ENCODE assay signal across 8 cellular contexts in genomic region chr16:75516189-75516966, GRCh38. TPM values are rescaled to one million over a fixed set of nuclear protein-coding genes. Genes with fewer than 3 reads are reported as not detected.
A peak's percentile ranks its signal among the peaks of the same experiment; 100 is the strongest.
DNase-seq lines count a peak whose midpoint lies in the region; ATAC-seq and TF ChIP-seq lines count a peak whose summit lies in the region.
"Not testable (repeated sequence)": the region's sequence is repeated elsewhere in the genome, so short reads cannot be mapped to it uniquely, and the experiment has no call there.

No MANE protein-coding gene starts in this region.

- 2% methylated on average over 19 to 40 of the region's 42 CpGs for WGBS in body of pancreas, 2 donors

- H3K36me3 ChIP-seq in CD8-positive, alpha-beta memory T cell (ENCODE audit: insufficient read depth, low read length); Loucy (ENCODE audit: insufficient read depth, low read length); body of pancreas (replicated peaks in 1 of 2; ENCODE audit: insufficient read depth in 1 of 2, low read depth in 2 of 2): not testable (repeated sequence)

- not testable (repeated sequence) for H3K27me3 ChIP-seq in CD8-positive, alpha-beta memory T cell (ENCODE audit: insufficient read depth, low read length, poor library complexity, severe bottlenecking); Loucy (ENCODE audit: insufficient read depth, low read length, poor library complexity, severe bottlenecking); body of pancreas

- H2AFZ ChIP-seq in Loucy (ENCODE audit: low read length): peak overlapping the region; percentile 82

- peak overlapping the region; percentile 87 for H3K9ac ChIP-seq in Loucy (ENCODE audit: low read depth, low read length, poor library complexity, severe bottlenecking)

- H3K4me3 ChIP-seq in CD8-positive, alpha-beta memory T cell (ENCODE audit: low read length): peak overlapping the region; percentile 72
- H3K4me3 ChIP-seq in Loucy (ENCODE audit: low read length, poor library complexity, severe bottlenecking) (peak overlapping the region; percentile 78), body of pancreas (peak overlapping the region; percentile 60 to 90)

- TF ChIP-seq CTCF in Loucy (conservative IDR thresholded peaks at IDR 0.05; ENCODE audit: low read length); WTC11 (IDR thresholded peaks at IDR 0.05); body of pancreas (IDR thresholded peaks at IDR 0.05): not testable (repeated sequence)

- not testable (repeated sequence) for H3K9me3 Mint-ChIP-seq in CD8-positive, alpha-beta memory T cell; WTC11; stimulated activated naive B cell treated with anti-CD40 and anti-IgM and Interleukin-4, amounts not matched to agents 10 μg/mL and 1 μg/mL and 100 μg/mL, for 72 hours

- ATAC-seq in GM21737 (IDR thresholded peaks at IDR 0.05; ENCODE audit: unreplicated experiment): peak; percentile 23
- peak; percentile 10 for ATAC-seq in WTC11
- ATAC-seq in body of pancreas: peak; percentile 47
- ATAC-seq in Right ventricle myocardium superior (ENCODE audit: poor library complexity): peak; percentile 59
- ATAC-seq in stimulated activated naive B cell treated with anti-CD40 and anti-IgM and Interleukin-4, amounts not matched to agents 10 μg/mL and 1 μg/mL and 100 μg/mL, for 72 hours (replicated peaks): peak; percentile 48 to 54

- not testable (repeated sequence) for H3K79me2 ChIP-seq in Loucy (ENCODE audit: insufficient read depth, low read length)

- H3K9me3 ChIP-seq in CD8-positive, alpha-beta memory T cell (ENCODE audit: low read length); Loucy (ENCODE audit: insufficient read depth, low read depth, low read length); body of pancreas: not testable (repeated sequence)

- peak overlapping the region; percentile 75 to 87 (median 81) for H3K4me3 Mint-ChIP-seq in CD8-positive, alpha-beta memory T cell
- peak overlapping the region; percentile 77 for H3K4me3 Mint-ChIP-seq in WTC11
- H3K4me3 Mint-ChIP-seq in stimulated activated naive B cell treated with anti-CD40 and anti-IgM and Interleukin-4, amounts not matched to agents 10 μg/mL and 1 μg/mL and 100 μg/mL, for 72 hours: peak overlapping the region; percentile 85 to 97

- H3K27ac ChIP-seq in CD8-positive, alpha-beta memory T cell (ENCODE audit: low read depth, low read length): peak overlapping the region; percentile 83
- peak overlapping the region; percentile 77 to 97 (median 88) for H3K27ac ChIP-seq in body of pancreas

- CTCF ChIA-PET in CD8-positive, alpha-beta memory T cell (lab: Charles Lee): interaction anchor here (0.7 to 5.3 kb wide), 32 partner anchors 8 to 254 kb away, joined by 3 to 42 read pairs (median 6); partner anchors contain the start of genes ADAT1, CFDP1, GABARAPL2 and KARS1
- CTCF ChIA-PET in WTC11 (lab: Charles Lee): interaction anchor here (0.6 to 3.5 kb wide), 54 partner anchors 8 to 327 kb away, joined by 3 to 91 read pairs (median 8); partner anchors contain the start of genes ADAT1, CFDP1, CHST5 and CHST6

- peaks cover 8 to 23% (median 21%) of the 10 kb centered on the region in 3 donors for H3K4me1 Mint-ChIP-seq in CD8-positive, alpha-beta memory T cell
- H3K4me1 Mint-ChIP-seq in WTC11: peaks cover 16% of the 10 kb centered on the region
- H3K4me1 Mint-ChIP-seq in stimulated activated naive B cell treated with anti-CD40 and anti-IgM and Interleukin-4, amounts not matched to agents 10 μg/mL and 1 μg/mL and 100 μg/mL, for 72 hours: peaks cover 9 to 13% of the 10 kb centered on the region in 2 donors

- H3K4me2 ChIP-seq in Loucy (ENCODE audit: low read depth, low read length, poor library complexity, severe bottlenecking): peak overlapping the region; percentile 81

- not testable (repeated sequence) for H3K9me2 ChIP-seq in Loucy (replicated peaks; ENCODE audit: low read depth, low read length)

- peak in 4 of 5 donors; percentile 2 to 48 (median 6) for DNase-seq in CD8-positive, alpha-beta memory T cell
- DNase-seq in WTC11 (ENCODE audit: low spot score): peak; percentile 39
- DNase-seq in body of pancreas: peak; percentile 45 to 63 (median 58)
- DNase-seq in Right ventricle myocardium superior: peak; percentile 48
- peak; percentile 83 for DNase-seq in myocyte (ENCODE audit: low read depth)
- not testable (repeated sequence) for DNase-seq in stimulated activated naive B cell treated with anti-CD40 and anti-IgM and Interleukin-4, amounts not matched to agents 10 μg/mL and 1 μg/mL and 100 μg/mL, for 72 hours

- H3K4me1 ChIP-seq in CD8-positive, alpha-beta memory T cell (ENCODE audit: insufficient read depth, low read length): peaks cover 12% of the 10 kb centered on the region
- not testable (repeated sequence) for H3K4me1 ChIP-seq in Loucy (ENCODE audit: insufficient read depth, low read length, poor library complexity, severe bottlenecking); body of pancreas

- POLR2A ChIA-PET in CD8-positive, alpha-beta memory T cell (lab: Charles Lee): interaction anchor here (0.7 to 2.0 kb wide), 7 partner anchors 40 to 132 kb away, joined by 3 to 22 read pairs (median 7); partner anchors contain the start of genes ADAT1, GABARAPL2, KARS1 and TERF2IP
- POLR2A ChIA-PET in WTC11 (lab: Charles Lee): interaction anchor here (0.9 to 2.0 kb wide), 10 partner anchors 8 to 131 kb away, joined by 3 to 24 read pairs (median 5); partner anchors contain the start of genes CFDP1, CHST6, KARS1 and TERF2IP

- H3K36me3 Mint-ChIP-seq in CD8-positive, alpha-beta memory T cell; WTC11; stimulated activated naive B cell treated with anti-CD40 and anti-IgM and Interleukin-4, amounts not matched to agents 10 μg/mL and 1 μg/mL and 100 μg/mL, for 72 hours: not testable (repeated sequence)

- H3F3A ChIP-seq in Loucy (ENCODE audit: low read depth): not testable (repeated sequence)

- intact Hi-C loops in body of pancreas (cut with DNase I): not testable (repeated sequence)
- intact Hi-C loops in Right ventricle myocardium superior (cut with DNase I): loop anchor here (5.0 kb wide), 1 partner anchor 36 kb away; no protein-coding TSS in a partner anchor

- not testable (repeated sequence) for H3K27me3 Mint-ChIP-seq in CD8-positive, alpha-beta memory T cell; WTC11 (ENCODE audit: low read depth); stimulated activated naive B cell treated with anti-CD40 and anti-IgM and Interleukin-4, amounts not matched to agents 10 μg/mL and 1 μg/mL and 100 μg/mL, for 72 hours

- TF ChIP-seq POLR2A in body of pancreas (IDR thresholded peaks at IDR 0.05): not testable (repeated sequence)

- not testable (repeated sequence) for H4K20me1 ChIP-seq in Loucy (ENCODE audit: insufficient read depth, low read length, poor library complexity, severe bottlenecking)

- peak overlapping the region in 7 of 8 donors; percentile 64 to 93 (median 79) for H3K27ac Mint-ChIP-seq in CD8-positive, alpha-beta memory T cell
- H3K27ac Mint-ChIP-seq in WTC11: peak overlapping the region; percentile 71
- H3K27ac Mint-ChIP-seq in stimulated activated naive B cell treated with anti-CD40 and anti-IgM and Interleukin-4, amounts not matched to agents 10 μg/mL and 1 μg/mL and 100 μg/mL, for 72 hours: peak overlapping the region; percentile 76

TF ChIP-seq in WTC11, 78 proteins besides CTCF, POLR2A, EP300 and RAD21:
- TF ChIP-seq ZNF263 (CRISPR knock-in tag; IDR thresholded peaks at IDR 0.05; ENCODE audit: low read depth): 0 out of 2 replicates have a peak, but pooled peaks have one; percentile 28
TF ChIP-seq in WTC11: peak in this region for 1; not testable (repeated sequence) for 77.

RNA-seq across cellular contexts. Expression of gene CHST5, which starts 19.5 kb away (rescaled TPM):
- total RNA-seq in CD8-positive, alpha-beta memory T cell: not detected
- not detected for polyA plus RNA-seq in CD8-positive, alpha-beta memory T cell
- total RNA-seq in WTC11 (2021): 0.71 to 0.89 TPM in 2 of 3 replicates, not detected in the other
- total RNA-seq in body of pancreas: not detected
- 0.22 TPM for total RNA-seq in Right ventricle myocardium superior
- not detected in 2 replicates for total RNA-seq in myocyte
- 0.24 TPM for polyA plus RNA-seq in myocyte (2012)

RNA-seq across cellular contexts. Expression of gene CHST6, which starts 21.1 kb away (rescaled TPM):
- under 1 TPM; 0.04 to 0.11 TPM for total RNA-seq in CD8-positive, alpha-beta memory T cell
- not detected for polyA plus RNA-seq in CD8-positive, alpha-beta memory T cell
- total RNA-seq in WTC11 (2021): 20.2 to 23.2 TPM (median 23.1 TPM) in 3 replicates
- total RNA-seq in body of pancreas: under 1 TPM in 1 of 2 donors, not detected in 1; under 0.01 TPM
- 0.78 TPM for total RNA-seq in Right ventricle myocardium superior
- 0.29 and 0.94 TPM in 2 replicates for total RNA-seq in myocyte
- 0.11 TPM for polyA plus RNA-seq in myocyte (2012)

RNA-seq across cellular contexts. Expression of gene TMEM231, which starts 39.7 kb away (rescaled TPM):
- total RNA-seq in CD8-positive, alpha-beta memory T cell: 1 to 10 TPM; 5.3 to 5.4 TPM
- polyA plus RNA-seq in CD8-positive, alpha-beta memory T cell: 3.4 TPM
- total RNA-seq in WTC11 (2021) (9.2 to 12.0 TPM (median 10.7 TPM) in 3 replicates), body of pancreas (1 to 10 TPM; 2.6 to 7.6 TPM), Right ventricle myocardium superior (4.1 TPM), myocyte (10.4 and 10.6 TPM in 2 replicates)
- polyA plus RNA-seq in myocyte (2012): 13.5 TPM

RNA-seq across cellular contexts. Expression of gene GABARAPL2, which starts 49.8 kb away (rescaled TPM):
- total RNA-seq in CD8-positive, alpha-beta memory T cell: 10 to 100 TPM; 61.7 to 66.2 TPM
- 331 TPM for polyA plus RNA-seq in CD8-positive, alpha-beta memory T cell
- 60.8 to 63.7 TPM (median 62.7 TPM) in 3 replicates for total RNA-seq in WTC11 (2021)
- total RNA-seq in body of pancreas: 10 to 100 TPM; 35.9 to 66.2 TPM
- total RNA-seq in Right ventricle myocardium superior: 239 TPM
- total RNA-seq in myocyte: 94.1 and 105 TPM in 2 replicates
- polyA plus RNA-seq in myocyte (2012): 255 TPM

RNA-seq across cellular contexts. Expression of gene TMEM170A, which starts 51.9 kb away (rescaled TPM):
- total RNA-seq in CD8-positive, alpha-beta memory T cell: 10 to 100 TPM; 40.9 to 41.8 TPM
- polyA plus RNA-seq in CD8-positive, alpha-beta memory T cell: 41.7 TPM
- total RNA-seq in WTC11 (2021) (45.6 to 53.4 TPM (median 52.0 TPM) in 3 replicates), body of pancreas (10 to 100 TPM; 17.1 TPM), Right ventricle myocardium superior (9.5 TPM), myocyte (8.2 and 15.0 TPM in 2 replicates)
- polyA plus RNA-seq in myocyte (2012): 5.8 TPM

Comparison
In these comparisons a context has a peak if more than half of its experiments do, and no peak if none do; other contexts are left out.
1. RNA of gene CHST6, which starts 21.1 kb away (total RNA-seq): 20.2 to 23.2 TPM in WTC11; 0.78 TPM in Right ventricle myocardium superior (single experiment), 0.29 to 0.94 TPM in myocyte, 0.04 to 0.11 TPM in CD8-positive, alpha-beta memory T cell and under 0.01 TPM in body of pancreas; every median in the first group is over 10 times any median in the second.
2. Peak in every context shown above with its lines, with median percentiles within 50 percentile points of each other: H3K4me3 ChIP-seq, H3K27ac Mint-ChIP-seq, H3K4me3 Mint-ChIP-seq and ATAC-seq.